24 cellular contexts compared by ENCODE assay signal in genomic region chr3:11091088-11091590, GRCh38.
A peak's percentile ranks its signal among the peaks of the same experiment; 100 is the strongest.
DNase-seq lines count a peak whose midpoint lies in the region; FAIRE-seq and TF ChIP-seq lines count a peak whose summit lies in the region.
"Had no signal": no experiment of that assay in that cellular context is flagged by ENCODE, and none has a peak within 500 bp of the region (broad histone marks: within the 10 kb centered on the region; RNA-seq: fewer than 3 reads in every experiment).

No MANE protein-coding gene starts in this region.

- H2AFZ ChIP-seq in astrocyte (ENCODE audit: low read depth, low read length), result no peak overlapping the region
- peak overlapping the region; percentile 31 for H2AFZ ChIP-seq in osteoblast (ENCODE audit: low read length)

- H3K4me2 ChIP-seq in astrocyte (ENCODE audit: low read length), result no peak overlapping the region
- no peak overlapping the region for H3K4me2 ChIP-seq in osteoblast (ENCODE audit: insufficient read depth, low read length)

- DNase-seq in astrocyte (ENCODE audit: low read depth) (peak; percentile 31), fibroblast of pulmonary artery (ENCODE audit: low read depth) (peak; percentile 25), osteoblast (ENCODE audit: insufficient read length, low spot score, missing footprints) (peak; percentile 73), uterus (peak; percentile 50 to 62), breast epithelium (ENCODE audit: low spot score in 2 of 2) (no peak), A172 (ENCODE audit: low spot score) (no peak), glutamatergic neuron (no peak)
- DNase-seq: activated T-cell treated with anti-CD3 and anti-CD28 coated beads for 4 hours; CD4-positive, alpha-beta T cell; dorsolateral prefrontal cortex; HCEC 1CT; heart right ventricle; Kasumi-1; NCI-H1694 treated with DMSO at 0.1 percent for 48 hours; NCI-H2171; NCI-H524; SHP77; stimulated activated CD4-positive, alpha-beta T cell treated with anti-CD3 and anti-CD28 coated beads, Interleukin-2, amount 100 ng/mL, for 24 hours had no signal

- no peak for TF ChIP-seq POLR2A in uterus (IDR thresholded peaks at IDR 0.05)
- no peak for TF ChIP-seq POLR2A in breast epithelium (IDR thresholded peaks at IDR 0.05)

- H3K9me3 ChIP-seq in astrocyte (ENCODE audit: insufficient read depth, low read depth, low read length) (no peaks in the 10 kb centered on the region), osteoblast (ENCODE audit: low read depth, low read length) (no peaks in the 10 kb centered on the region), uterus (no peaks in the 10 kb centered on the region), breast epithelium (no peaks in the 10 kb centered on the region)
- H3K9me3 ChIP-seq: heart right ventricle, neutrophil, prostate gland had no signal

- H3K4me1 Mint-ChIP-seq in astrocyte (ENCODE audit: low read depth, unreplicated experiment), result peaks cover 17% of the 10 kb centered on the region
- no peaks in the 10 kb centered on the region for H3K4me1 Mint-ChIP-seq in glutamatergic neuron (ENCODE audit: low read depth, unreplicated experiment)
- H3K4me1 Mint-ChIP-seq: memory B cell had no signal

- TF ChIP-seq CTCF in astrocyte (IDR thresholded peaks at IDR 0.05; ENCODE audit: insufficient read depth, low read depth, low read length) (no peak), fibroblast of pulmonary artery (IDR thresholded peaks at IDR 0.05; ENCODE audit: low read length, missing control alignments) (no peak), osteoblast (IDR thresholded peaks at IDR 0.05; ENCODE audit: extremely low read depth, low read depth, low read length) (no peak), uterus (IDR thresholded peaks at IDR 0.05) (no peak), breast epithelium (IDR thresholded peaks at IDR 0.05) (no peak), glutamatergic neuron (IDR thresholded peaks at IDR 0.05; ENCODE audit: partially characterized antibody, unreplicated experiment) (no peak)

- H3K9me3 Mint-ChIP-seq in astrocyte (ENCODE audit: unreplicated experiment) (peaks cover 2% of the 10 kb centered on the region), glutamatergic neuron (ENCODE audit: unreplicated experiment) (peaks cover 3% of the 10 kb centered on the region)
- H3K9me3 Mint-ChIP-seq: CD4-positive, alpha-beta T cell; memory B cell had no signal

- H3K79me2 ChIP-seq in astrocyte (ENCODE audit: insufficient read depth, low read length) (no peaks in the 10 kb centered on the region), osteoblast (ENCODE audit: insufficient read depth, low read length) (no peaks in the 10 kb centered on the region)

- H3K27ac ChIP-seq in astrocyte (ENCODE audit: low read depth, low read length) (no peak overlapping the region), osteoblast (ENCODE audit: low read depth, low read length) (no peak overlapping the region), uterus (peak overlapping the region; percentile 64 to 75), breast epithelium (no peak overlapping the region)
- H3K27ac ChIP-seq: dorsolateral prefrontal cortex, heart right ventricle, neutrophil, prostate gland had no signal

- H3K4me3 Mint-ChIP-seq in astrocyte (ENCODE audit: unreplicated experiment) (no peak overlapping the region), glutamatergic neuron (ENCODE audit: unreplicated experiment) (no peak overlapping the region)
- H3K4me3 Mint-ChIP-seq: activated naive CD8-positive, alpha-beta T cell; CD4-positive, alpha-beta T cell; memory B cell had no signal

- no peaks in the 10 kb centered on the region for H3K27me3 ChIP-seq in astrocyte (ENCODE audit: insufficient read depth, low read length)
- H3K27me3 ChIP-seq in osteoblast (ENCODE audit: insufficient read depth, low read length), result no peaks in the 10 kb centered on the region
- H3K27me3 ChIP-seq in uterus, result no peaks in the 10 kb centered on the region
- H3K27me3 ChIP-seq in breast epithelium, result no peaks in the 10 kb centered on the region
- H3K27me3 ChIP-seq: dorsolateral prefrontal cortex had no signal

- peaks cover 15% of the 10 kb centered on the region for H3K4me1 ChIP-seq in astrocyte (ENCODE audit: insufficient read depth, low read length)
- peaks cover 8% of the 10 kb centered on the region for H3K4me1 ChIP-seq in osteoblast (ENCODE audit: insufficient read depth, low read length)
- H3K4me1 ChIP-seq in uterus, result peaks cover 0 to 4% of the 10 kb centered on the region in 2 donors
- no peaks in the 10 kb centered on the region for H3K4me1 ChIP-seq in breast epithelium
- H3K4me1 ChIP-seq: prostate gland had no signal

- H4K20me1 ChIP-seq in astrocyte (ENCODE audit: insufficient read depth, low read length) (no peaks in the 10 kb centered on the region), osteoblast (ENCODE audit: insufficient read depth, low read length) (no peaks in the 10 kb centered on the region)

- intact Hi-C loops in uterus (cut with DNase I; ENCODE audit: low total_unique reads), result no loop called here
- intact Hi-C loops in breast epithelium (cut with DNase I; ENCODE audit: low total_unique reads), result no loop called here

- H3K27me3 Mint-ChIP-seq in astrocyte (ENCODE audit: low read depth, unreplicated experiment) (peaks cover 5% of the 10 kb centered on the region), glutamatergic neuron (ENCODE audit: unreplicated experiment) (peaks cover 2% of the 10 kb centered on the region)
- H3K27me3 Mint-ChIP-seq: activated naive CD8-positive, alpha-beta T cell; CD4-positive, alpha-beta T cell; memory B cell had no signal

- H3K36me3 Mint-ChIP-seq in astrocyte (ENCODE audit: low read depth, unreplicated experiment) (peaks cover 3% of the 10 kb centered on the region), glutamatergic neuron (ENCODE audit: unreplicated experiment) (peaks cover 4% of the 10 kb centered on the region)
- H3K36me3 Mint-ChIP-seq: activated naive CD8-positive, alpha-beta T cell; memory B cell had no signal

- no peak overlapping the region for H3K9ac ChIP-seq in astrocyte (ENCODE audit: low read length)

- H3K4me3 ChIP-seq in astrocyte (ENCODE audit: insufficient read depth, low read depth, low read length) (no peak overlapping the region), fibroblast of pulmonary artery (replicated peaks; ENCODE audit: low read depth, low read length) (no peak overlapping the region), osteoblast (ENCODE audit: insufficient read depth, low read length) (no peak overlapping the region), uterus (no peak overlapping the region), breast epithelium (no peak overlapping the region)
- H3K4me3 ChIP-seq: dorsolateral prefrontal cortex, heart right ventricle, prostate gland had no signal

- H3K27ac Mint-ChIP-seq in astrocyte (ENCODE audit: unreplicated experiment) (no peak overlapping the region), glutamatergic neuron (ENCODE audit: unreplicated experiment) (no peak overlapping the region)
- H3K27ac Mint-ChIP-seq: activated naive CD8-positive, alpha-beta T cell; CD4-positive, alpha-beta T cell; memory B cell had no signal

- FAIRE-seq in astrocyte (lab: Jason Lieb, UNC), result no peak
- FAIRE-seq: endothelial cell of umbilical vein, HepG2 had no signal

- no peaks in the 10 kb centered on the region for H3K36me3 ChIP-seq in astrocyte (ENCODE audit: insufficient read depth, low read length)
- H3K36me3 ChIP-seq in osteoblast (ENCODE audit: insufficient read depth, low read length), result no peaks in the 10 kb centered on the region
- H3K36me3 ChIP-seq in uterus, result no peaks in the 10 kb centered on the region
- no peaks in the 10 kb centered on the region for H3K36me3 ChIP-seq in breast epithelium
- H3K36me3 ChIP-seq: heart right ventricle, neutrophil, prostate gland had no signal

Comparison
In these comparisons a context has a peak if more than half of its experiments do, and no peak if none do; other contexts are left out.
1. DNase-seq: peak in astrocyte (single experiment), fibroblast of pulmonary artery (single experiment), osteoblast (single experiment) and uterus (2 of 2); none in breast epithelium (0 of 2), A172 (single experiment) and glutamatergic neuron (single experiment).
2. H3K27ac ChIP-seq: peak in uterus (2 of 2); none in astrocyte (single experiment), osteoblast (single experiment) and breast epithelium (0 of 2).